In the genomic region with DNA sequence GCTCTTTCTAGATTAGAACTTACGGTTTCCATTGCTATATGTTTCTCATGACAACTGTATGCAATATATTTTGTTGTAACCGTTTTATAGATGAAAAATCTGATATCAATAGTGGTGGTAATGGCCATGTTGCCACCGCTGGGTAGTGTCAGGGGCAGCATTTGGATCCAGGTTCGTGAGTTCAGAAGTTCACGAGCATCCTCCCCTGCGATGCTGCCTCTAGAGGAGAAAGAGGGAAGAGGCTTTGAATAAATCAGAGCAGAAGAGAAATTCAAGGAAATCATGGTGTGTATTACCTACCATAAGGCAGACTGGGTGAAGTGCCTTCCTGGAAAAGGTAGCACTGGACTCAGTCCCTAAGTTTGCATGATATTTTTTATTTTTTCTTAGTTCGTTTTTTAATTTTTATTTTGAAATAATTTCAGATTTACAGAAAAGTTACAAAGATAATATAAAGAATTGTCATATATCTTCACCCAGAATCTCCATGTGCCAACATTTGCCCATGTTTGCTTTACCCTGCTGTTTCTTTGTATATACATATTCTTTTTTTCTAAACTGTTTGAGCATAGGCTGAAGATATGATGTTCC, we compare ENCODE assay signal across 9 cellular contexts. TPM values are rescaled to one million over a fixed set of nuclear protein-coding genes. Genes with fewer than 3 reads are reported as not detected.
A peak's percentile ranks its signal among the peaks of the same experiment; 100 is the strongest.
DNase-seq lines count a peak whose midpoint lies in the region; ATAC-seq, FAIRE-seq and TF ChIP-seq lines count a peak whose summit lies in the region.
"Had no signal": no experiment of that assay in that cellular context is flagged by ENCODE, and none has a peak within 500 bp of the region (broad histone marks: within the 10 kb centered on the region; RNA-seq: fewer than 3 reads in every experiment).

No MANE protein-coding gene starts in this region.

- H3K9me3 ChIP-seq in CD4-positive, alpha-beta memory T cell (ENCODE audit: control insufficient read depth in 1 of 2, low read length in 2 of 2): no peaks in the 10 kb centered on the region
- no peaks in the 10 kb centered on the region for H3K9me3 ChIP-seq in astrocyte (ENCODE audit: insufficient read depth, low read depth, low read length)

- peaks cover 14% of the 10 kb centered on the region for H3K4me1 ChIP-seq in CD4-positive, alpha-beta memory T cell (ENCODE audit: insufficient read depth, low read length)
- peaks cover 7% of the 10 kb centered on the region for H3K4me1 ChIP-seq in astrocyte (ENCODE audit: insufficient read depth, low read length)

- TF ChIP-seq CTCF in GM20000 (IDR thresholded peaks at IDR 0.05; ENCODE audit: extremely low read depth, missing control alignments) (peak; percentile 54), astrocyte (IDR thresholded peaks at IDR 0.05; ENCODE audit: insufficient read depth, low read depth, low read length) (peak; percentile 77)

- POLR2A ChIA-PET in CD4-positive, alpha-beta memory T cell (lab: Charles Lee; ENCODE audit: partially characterized antibody): interaction anchor here (1.0 kb wide), 1 partner anchor 13 kb away, joined by 3 read pairs; no protein-coding TSS in a partner anchor

- H3K36me3 ChIP-seq in CD4-positive, alpha-beta memory T cell (ENCODE audit: insufficient read depth, low read length): no peaks in the 10 kb centered on the region
- no peaks in the 10 kb centered on the region for H3K36me3 ChIP-seq in astrocyte (ENCODE audit: insufficient read depth, low read length)

- no peak overlapping the region for H2AFZ ChIP-seq in astrocyte (ENCODE audit: low read depth, low read length)

- no peak overlapping the region for H3K9ac ChIP-seq in astrocyte (ENCODE audit: low read length)

- H3K27ac ChIP-seq in CD4-positive, alpha-beta memory T cell (ENCODE audit: low read depth, low read length): no peak overlapping the region
- H3K27ac ChIP-seq in astrocyte (ENCODE audit: low read depth, low read length): no peak overlapping the region
- H3K27ac ChIP-seq: epithelial cell of prostate had no signal

- no peak for FAIRE-seq in astrocyte (lab: Jason Lieb, UNC)

- H3K27ac Mint-ChIP-seq in CD4-positive, alpha-beta memory T cell: no peak overlapping the region
- no peak overlapping the region for H3K27ac Mint-ChIP-seq in astrocyte (ENCODE audit: unreplicated experiment)

- H3K36me3 Mint-ChIP-seq in CD4-positive, alpha-beta memory T cell: no peaks in the 10 kb centered on the region
- no peaks in the 10 kb centered on the region for H3K36me3 Mint-ChIP-seq in astrocyte (ENCODE audit: low read depth, unreplicated experiment)

- no peak overlapping the region for H3K4me3 ChIP-seq in CD4-positive, alpha-beta memory T cell (ENCODE audit: low read length in 2 of 2)
- H3K4me3 ChIP-seq in astrocyte (ENCODE audit: insufficient read depth, low read depth, low read length): no peak overlapping the region

- H3K27me3 Mint-ChIP-seq in CD4-positive, alpha-beta memory T cell: peaks cover 54% of the 10 kb centered on the region in 2 donors
- H3K27me3 Mint-ChIP-seq in astrocyte (ENCODE audit: low read depth, unreplicated experiment): peaks cover 66% of the 10 kb centered on the region

- peaks cover 38% of the 10 kb centered on the region for H3K27me3 ChIP-seq in CD4-positive, alpha-beta memory T cell (ENCODE audit: insufficient read depth, low read length)
- H3K27me3 ChIP-seq in astrocyte (ENCODE audit: insufficient read depth, low read length): peaks cover 43% of the 10 kb centered on the region

- H3K79me2 ChIP-seq in astrocyte (ENCODE audit: insufficient read depth, low read length): no peaks in the 10 kb centered on the region

- CTCF ChIA-PET in CD4-positive, alpha-beta memory T cell (lab: Charles Lee; ENCODE audit: partially characterized antibody): interaction anchor here (0.7 to 1.5 kb wide), 3 partner anchors 8 to 33 kb away, joined by 3 read pairs; no protein-coding TSS in a partner anchor

- H3K4me1 Mint-ChIP-seq in CD4-positive, alpha-beta memory T cell: peaks cover 8 to 21% (median 12%) of the 10 kb centered on the region in 4 donors
- peaks cover 10% of the 10 kb centered on the region for H3K4me1 Mint-ChIP-seq in astrocyte (ENCODE audit: low read depth, unreplicated experiment)

- intact Hi-C loops in CD4-positive, alpha-beta memory T cell (cut with micrococcal nuclease): no loop called here
- intact Hi-C loops in left colon (cut with DNase I, micrococcal nuclease): no loop called here

- peak; percentile 15 to 42 (median 25) for DNase-seq in CD4-positive, alpha-beta memory T cell
- DNase-seq in GM20000 (ENCODE audit: low spot score) (peak; percentile 48), NCI-H460 (ENCODE audit: extremely low read depth, low read depth) (peak; percentile 38), astrocyte (ENCODE audit: low read depth) (no peak), left colon (peak in 1 of 2 donors; percentile 14), NCI-H1048 (lab: John Stamatoyannopoulos, UW) (no peak), NCI-H128 (lab: John Stamatoyannopoulos, UW; ENCODE audit: unreplicated experiment) (no peak)
- DNase-seq in activated CD4-positive, CD25-positive, alpha-beta regulatory T cell treated with anti-CD3 and anti-CD28 coated beads, Interleukin-2, amount 50 U/mL, for 72 hours: no peak

- H3K9me3 Mint-ChIP-seq in CD4-positive, alpha-beta memory T cell: peaks cover 0 to 8% (median 0%) of the 10 kb centered on the region in 8 donors
- peaks cover 2% of the 10 kb centered on the region for H3K9me3 Mint-ChIP-seq in astrocyte (ENCODE audit: unreplicated experiment)

- peak overlapping the region in 3 of 8 donors; percentile 14 to 43 (median 43) for H3K4me3 Mint-ChIP-seq in CD4-positive, alpha-beta memory T cell
- no peak overlapping the region for H3K4me3 Mint-ChIP-seq in astrocyte (ENCODE audit: unreplicated experiment)

- ATAC-seq in left colon: peak; percentile 43

- no peak overlapping the region for H3K4me2 ChIP-seq in astrocyte (ENCODE audit: low read length)

- no peaks in the 10 kb centered on the region for H4K20me1 ChIP-seq in astrocyte (ENCODE audit: insufficient read depth, low read length)

RNA-seq across cellular contexts. Expression of a gene that starts 3.3 kb away (rescaled TPM):
- total RNA-seq in CD4-positive, alpha-beta memory T cell: not detected
- under 1 TPM in 1 of 2 donors, not detected in 1; 0.23 TPM for polyA plus RNA-seq in CD4-positive, alpha-beta memory T cell
- total RNA-seq in NCI-H460 (2014; rRNA removed; shearing (Covaris generic)): 0.09 and 0.35 TPM in 2 replicates
- polyA plus RNA-seq in NCI-H460 (2014; cell fraction: nucleus; rRNA removed): 0.02 and 0.06 TPM in 2 replicates
- total RNA-seq in astrocyte (1.0 and 1.4 TPM in 2 replicates), left colon (10 to 100 TPM; 52.1 to 53.4 TPM)

Comparison
In these comparisons a context has a peak if more than half of its experiments do, and no peak if none do; other contexts are left out.
1. DNase-seq: peak in CD4-positive, alpha-beta memory T cell (5 of 5), GM20000 (single experiment) and NCI-H460 (single experiment); none in astrocyte (single experiment), activated CD4-positive, CD25-positive, alpha-beta regulatory T cell treated with anti-CD3 and anti-CD28 coated beads, Interleukin-2, amount 50 U/mL, for 72 hours (single experiment), NCI-H1048 (single experiment) and NCI-H128 (single experiment).
2. RNA of a gene that starts 3.3 kb away (total RNA-seq): 52.1 to 53.4 TPM in left colon; 1.0 to 1.4 TPM in astrocyte, 0.09 to 0.35 TPM in NCI-H460 and not detected in CD4-positive, alpha-beta memory T cell; every median in the first group is over 10 times any median in the second.